11 cellular contexts compared by ENCODE assay signal in the genomic region with DNA sequence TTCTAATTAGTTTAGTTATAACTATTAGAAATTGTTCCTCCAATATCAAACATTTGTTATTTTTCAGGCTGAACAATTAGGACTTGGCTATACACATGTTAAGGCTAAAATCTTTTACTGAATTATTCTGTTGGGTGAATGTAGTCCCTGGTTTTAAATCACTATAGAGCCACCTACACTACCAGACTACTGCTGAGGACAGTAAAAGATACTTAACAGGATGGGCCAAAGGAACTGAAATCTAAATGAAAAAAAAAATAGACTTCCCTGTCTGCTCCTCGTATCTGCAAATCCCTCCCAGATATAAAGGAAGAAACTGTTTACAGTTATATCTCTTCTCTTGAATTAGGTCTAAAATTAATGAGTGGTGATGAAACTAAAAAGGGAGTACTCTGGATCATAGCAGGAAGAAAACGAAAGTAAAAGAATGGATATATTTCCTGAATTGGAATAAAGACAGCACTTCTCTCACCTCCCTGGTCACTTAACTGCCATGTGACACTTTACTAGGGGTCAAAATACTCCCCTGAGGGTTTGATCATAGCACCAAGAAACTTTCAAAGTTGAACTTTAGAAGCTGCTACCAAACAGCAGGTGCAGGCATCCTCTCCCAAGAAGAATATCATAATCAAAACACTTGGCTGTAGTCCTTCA. TPM values are rescaled to one million over a fixed set of nuclear protein-coding genes. Genes with fewer than 3 reads are reported as not detected.
DNase-seq lines count a peak whose midpoint lies in the region; ATAC-seq and TF ChIP-seq lines count a peak whose summit lies in the region.
"Had no signal": no experiment of that assay in that cellular context is flagged by ENCODE, and none has a peak within 500 bp of the region (broad histone marks: within the 10 kb centered on the region; RNA-seq: fewer than 3 reads in every experiment).

No MANE protein-coding gene starts in this region.

- TF ChIP-seq CTCF in AG04450 (IDR thresholded peaks at IDR 0.05; ENCODE audit: low read depth, low read length) = no peak

- H3K27me3 ChIP-seq in AG04450 (ENCODE audit: control insufficient read depth, insufficient read depth, low read length) = no peaks in the 10 kb centered on the region
- H3K27me3 ChIP-seq in endocrine pancreas (ENCODE audit: control insufficient read depth, insufficient read depth, low read length) = no peaks in the 10 kb centered on the region
- H3K27me3 ChIP-seq in muscle layer of duodenum (ENCODE audit: low read depth, low read length) = no peaks in the 10 kb centered on the region

- no peaks in the 10 kb centered on the region for H3K27me3 Mint-ChIP-seq in IgD-negative memory B cell

- H3K9ac ChIP-seq in endocrine pancreas (ENCODE audit: control insufficient read depth, insufficient read depth, low read length) = no peak overlapping the region

- CTCF ChIA-PET in AG04450 (lab: Charles Lee) = interaction anchor here (0.9 kb wide), 1 partner anchor 99 kb away, joined by 4 read pairs; no protein-coding TSS in a partner anchor

- no peaks in the 10 kb centered on the region for H3K4me1 ChIP-seq in endocrine pancreas (ENCODE audit: control insufficient read depth, insufficient read depth, low read length)
- H3K4me1 ChIP-seq in muscle layer of duodenum (ENCODE audit: control insufficient read depth in 1 of 2, insufficient read depth in 2 of 2, low read length in 2 of 2) = peaks cover 8 to 18% of the 10 kb centered on the region in 2 donors
- H3K4me1 ChIP-seq: prostate gland had no signal

- POLR2A ChIA-PET in AG04450 (lab: Yijun Ruan, JAX) = no interaction called here

- no peak for DNase-seq in AG04450 (ENCODE audit: low read depth, low spot score)
- no peak for DNase-seq in D341Med (ENCODE audit: low spot score)
- DNase-seq in putamen (ENCODE audit: low spot score) = no peak
- no peak for DNase-seq in pons (ENCODE audit: low spot score)
- DNase-seq: activated effector memory CD4-positive, alpha-beta T cell treated with Interleukin-2 at 50 U/mL for 16 hours had no signal

- peaks cover 6% of the 10 kb centered on the region for H3K36me3 Mint-ChIP-seq in IgD-negative memory B cell

- H3K9me3 Mint-ChIP-seq in IgD-negative memory B cell = peaks cover 0 to 3% (median 0%) of the 10 kb centered on the region in 3 donors

- H3K9me3 ChIP-seq in AG04450 (ENCODE audit: control insufficient read depth, insufficient read depth, low read length) (no peaks in the 10 kb centered on the region), endocrine pancreas (ENCODE audit: control insufficient read depth, low read length) (no peaks in the 10 kb centered on the region), muscle layer of duodenum (ENCODE audit: control insufficient read depth in 1 of 2, low read length in 2 of 2) (no peaks in the 10 kb centered on the region)
- H3K9me3 ChIP-seq: prostate gland had no signal

- H3K36me3 ChIP-seq in endocrine pancreas (ENCODE audit: control insufficient read depth, insufficient read depth, low read length) = no peaks in the 10 kb centered on the region
- no peaks in the 10 kb centered on the region for H3K36me3 ChIP-seq in muscle layer of duodenum (ENCODE audit: control insufficient read depth in 1 of 2, insufficient read depth in 2 of 2, low read length in 2 of 2)
- H3K36me3 ChIP-seq: prostate gland had no signal

- no peak overlapping the region for H3K4me3 Mint-ChIP-seq in IgD-negative memory B cell

- H3K4me3 ChIP-seq in AG04450 (ENCODE audit: low read depth, low read length) = peak overlapping the region; percentile 18
- H3K4me3 ChIP-seq in endocrine pancreas (ENCODE audit: control insufficient read depth, insufficient read depth, low read length) = peak overlapping the region; percentile 88
- peak overlapping the region in 1 of 2 donors; percentile 14 for H3K4me3 ChIP-seq in muscle layer of duodenum (ENCODE audit: low read depth in 1 of 2, low read length in 2 of 2)
- H3K4me3 ChIP-seq: prostate gland had no signal

- ATAC-seq in HG03135 (IDR thresholded peaks at IDR 0.05; ENCODE audit: unreplicated experiment) = no peak

- peaks cover 20 to 34% (median 22%) of the 10 kb centered on the region in 3 donors for H3K4me1 Mint-ChIP-seq in IgD-negative memory B cell

- H3K27ac ChIP-seq in AG04450 (ENCODE audit: low read depth, low read length) (no peak overlapping the region), muscle layer of duodenum (ENCODE audit: low read length) (peak overlapping the region; percentile 66)
- H3K27ac ChIP-seq: prostate gland, VCaP had no signal

- H3K27ac Mint-ChIP-seq in IgD-negative memory B cell = peak overlapping the region in 2 of 3 donors; percentile 8 to 11

RNA-seq across cellular contexts. Expression of a gene that starts 12.7 kb away (rescaled TPM):
- polyA plus RNA-seq in AG04450 (2011; rRNA removed) (18.3 TPM in 2 replicates), IgD-negative memory B cell (9.9 TPM)
- 73.3 and 78.4 TPM in 2 replicates for polyA minus RNA-seq in AG04450 (2011; rRNA and poly(A)+ RNA removed)
